In genomic region chr3:128322030-128323022, GRCh38 we compare ENCODE assay signal across 8 cellular contexts.
DNase-seq lines count a peak whose midpoint lies in the region; TF ChIP-seq lines count a peak whose summit lies in the region.

No MANE protein-coding gene starts in this region.

- in situ Hi-C loops in astrocyte of the cerebellum (cut with HindIII; ENCODE audit: low sequenced_read_pairs), result no loop called here

- no CpG with 5 or more reads among the region's 14 CpGs for WGBS in iPS DF 6.9 (ENCODE audit: insufficient coverage, insufficient read length)

- H3K4me1 Mint-ChIP-seq in immature natural killer cell, result no peaks in the 10 kb centered on the region

- peak; percentile 59 for TF ChIP-seq CTCF in astrocyte of the cerebellum (IDR thresholded peaks at IDR 0.05; ENCODE audit: low read depth, low read length, missing control alignments)

- H3K9me3 ChIP-seq in iPS DF 6.9 (ENCODE audit: control insufficient read depth, insufficient read depth, low read length), result no peaks in the 10 kb centered on the region

- H3K27me3 Mint-ChIP-seq in immature natural killer cell (ENCODE audit: low read depth in 3 of 3), result no peaks in the 10 kb centered on the region

- H3K27ac Mint-ChIP-seq in immature natural killer cell, result no peak overlapping the region

- DNase-seq in 8988T (peak; percentile 56), GM19238 (ENCODE audit: insufficient read length, low spot score) (peak; percentile 26), T follicular helper cell (ENCODE audit: low read depth) (peak; percentile 54), astrocyte of the cerebellum (ENCODE audit: low read depth) (no peak), iPS DF 6.9 (ENCODE audit: low read depth, low spot score) (peak; percentile 29), immature natural killer cell (no peak), DMS79 (lab: John Stamatoyannopoulos, UW) (no peak)
- peak; percentile 41 for DNase-seq in stimulated activated CD4-positive, alpha-beta T cell treated with anti-CD3 and anti-CD28 coated beads, Interleukin-4, amount 100 ng/mL, for 24 hours

- H3K4me1 ChIP-seq in iPS DF 6.9 (ENCODE audit: control insufficient read depth, insufficient read depth, low read length), result no peaks in the 10 kb centered on the region

- no peak overlapping the region for H3K4me3 Mint-ChIP-seq in immature natural killer cell

- no peaks in the 10 kb centered on the region for H3K9me3 Mint-ChIP-seq in immature natural killer cell

- H3K4me3 ChIP-seq in astrocyte of the cerebellum (ENCODE audit: low read depth, low read length) (no peak overlapping the region), iPS DF 6.9 (ENCODE audit: low read length) (no peak overlapping the region)

- no peaks in the 10 kb centered on the region for H3K27me3 ChIP-seq in iPS DF 6.9 (ENCODE audit: control insufficient read depth, insufficient read depth, low read length)

- H3K36me3 Mint-ChIP-seq in immature natural killer cell, result peaks cover 0 to 9% (median 0%) of the 10 kb centered on the region in 3 donors

- H3K27ac ChIP-seq in iPS DF 6.9 (ENCODE audit: low read length), result no peak overlapping the region

- H3K36me3 ChIP-seq in iPS DF 6.9 (ENCODE audit: control insufficient read depth, insufficient read depth, low read length), result no peaks in the 10 kb centered on the region

Comparison
In these comparisons a context has a peak if more than half of its experiments do, and no peak if none do; other contexts are left out.
1. DNase-seq: peak in 8988T (single experiment), GM19238 (single experiment), T follicular helper cell (single experiment), iPS DF 6.9 (single experiment) and stimulated activated CD4-positive, alpha-beta T cell treated with anti-CD3 and anti-CD28 coated beads, Interleukin-4, amount 100 ng/mL, for 24 hours (single experiment); none in astrocyte of the cerebellum (single experiment), immature natural killer cell (0 of 3) and DMS79 (single experiment).